Comparison of ENCODE assay signal across 8 cellular contexts in the genomic region with DNA sequence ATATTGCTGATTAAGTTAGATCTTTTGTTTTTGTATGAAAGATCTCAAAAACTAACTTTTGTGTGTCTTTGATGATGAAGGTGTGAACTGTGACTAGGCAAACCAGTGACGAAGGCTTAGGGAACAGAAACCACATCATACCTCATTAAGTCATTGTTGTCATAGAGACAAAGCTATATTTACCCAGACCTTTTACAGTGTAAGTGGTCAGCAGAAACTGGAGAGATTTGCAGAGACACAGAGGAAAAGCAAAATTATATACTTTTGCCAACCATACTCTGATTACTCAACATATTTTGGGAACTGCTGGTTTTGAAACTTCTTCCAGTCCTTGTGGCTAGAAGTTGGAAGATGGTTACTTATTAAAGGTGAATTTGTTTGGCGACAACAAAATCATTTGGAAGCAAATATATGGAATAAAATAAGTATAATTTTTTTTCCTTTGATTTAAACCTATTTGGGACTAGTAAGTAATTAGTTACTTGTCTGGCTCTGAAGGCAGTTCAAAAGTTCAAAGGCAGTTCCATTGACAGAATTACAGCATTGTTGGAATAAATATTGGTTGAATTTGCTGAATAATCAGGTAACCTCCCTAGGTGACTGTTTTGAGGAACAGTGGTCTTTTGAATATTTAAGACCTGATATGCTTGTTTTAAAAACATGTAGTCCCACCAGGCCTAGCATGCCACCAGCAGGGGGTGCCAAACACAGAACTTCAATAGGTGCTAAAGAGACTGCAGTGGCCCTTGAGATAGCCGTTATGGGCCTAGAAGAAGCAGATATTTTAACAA.
DNase-seq lines count a peak whose midpoint lies in the region; ATAC-seq and TF ChIP-seq lines count a peak whose summit lies in the region.

No MANE protein-coding gene starts in this region.

- H3K9ac ChIP-seq in mesenchymal stem cell (ENCODE audit: low read length), result peak overlapping the region; percentile 88

- H2AFZ ChIP-seq in mesenchymal stem cell (ENCODE audit: low read depth, low read length), result no peak overlapping the region

- POLR2A ChIA-PET in AG04450 (lab: Yijun Ruan, JAX), result no interaction called here

- H3K4me1 ChIP-seq in mesenchymal stem cell (ENCODE audit: control insufficient read depth, insufficient read depth, low read depth, low read length), result no peaks in the 10 kb centered on the region

- H3K4me2 ChIP-seq in mesenchymal stem cell (ENCODE audit: low read length, poor library complexity, severe bottlenecking), result no peak overlapping the region

- H3K14ac ChIP-seq in mesenchymal stem cell (ENCODE audit: low read length in 2 of 2), result no peak overlapping the region

- peaks cover 22% of the 10 kb centered on the region for H3K4me1 Mint-ChIP-seq in stimulated activated memory B cell treated with anti-CD40 and anti-IgM and Interleukin-4, amounts not matched to agents 10 μg/mL and 1 μg/mL and 100 μg/mL, for 72 hours

- no peaks in the 10 kb centered on the region for H3K36me3 ChIP-seq in mesenchymal stem cell (ENCODE audit: control insufficient read depth in 1 of 2, insufficient read depth in 2 of 2, low read depth in 1 of 2, low read length in 2 of 2)

- 87% methylated on average over 1 of the region's 3 CpGs for WGBS in mesenchymal stem cell

- H3K18ac ChIP-seq in mesenchymal stem cell (ENCODE audit: low read depth in 1 of 2, low read length in 2 of 2), result no peak overlapping the region

- H3K79me1 ChIP-seq in mesenchymal stem cell (replicated peaks; ENCODE audit: low read length, poor library complexity, severe bottlenecking), result no peaks in the 10 kb centered on the region

- no peaks in the 10 kb centered on the region for H3K9me3 Mint-ChIP-seq in stimulated activated memory B cell treated with anti-CD40 and anti-IgM and Interleukin-4, amounts not matched to agents 10 μg/mL and 1 μg/mL and 100 μg/mL, for 72 hours

- no peak overlapping the region for H2BK120ac ChIP-seq in mesenchymal stem cell (ENCODE audit: low read depth, low read length)

- no peak overlapping the region for H2BK15ac ChIP-seq in mesenchymal stem cell (ENCODE audit: low read depth, poor library complexity, severe bottlenecking)

- H3K4me3 Mint-ChIP-seq in stimulated activated memory B cell treated with anti-CD40 and anti-IgM and Interleukin-4, amounts not matched to agents 10 μg/mL and 1 μg/mL and 100 μg/mL, for 72 hours, result peak overlapping the region; percentile 7

- no peak overlapping the region for H2AK5ac ChIP-seq in mesenchymal stem cell (ENCODE audit: low read length, severe bottlenecking)

- no peak overlapping the region for H3K23ac ChIP-seq in mesenchymal stem cell (ENCODE audit: low read length in 2 of 2)

- H2BK5ac ChIP-seq in mesenchymal stem cell (ENCODE audit: low read depth, low read length, poor library complexity, severe bottlenecking), result no peak overlapping the region

- H3K4me3 ChIP-seq in AG04450 (ENCODE audit: low read depth, low read length) (no peak overlapping the region), mesenchymal stem cell (ENCODE audit: insufficient read depth in 1 of 2, low read depth in 1 of 2, low read length in 2 of 2) (no peak overlapping the region)

- H2BK12ac ChIP-seq in mesenchymal stem cell (ENCODE audit: low read length in 2 of 2), result no peak overlapping the region

- CTCF ChIA-PET in AG04450 (lab: Charles Lee), result interaction anchor here (0.5 to 1.6 kb wide), 4 partner anchors 9 to 214 kb away, joined by 3 to 7 read pairs (median 4); no protein-coding TSS in a partner anchor

- H3K27me3 Mint-ChIP-seq in stimulated activated memory B cell treated with anti-CD40 and anti-IgM and Interleukin-4, amounts not matched to agents 10 μg/mL and 1 μg/mL and 100 μg/mL, for 72 hours, result no peaks in the 10 kb centered on the region

- peak; percentile 58 for TF ChIP-seq CTCF in AG04450 (IDR thresholded peaks at IDR 0.05; ENCODE audit: low read depth, low read length)

- H4K91ac ChIP-seq in mesenchymal stem cell (ENCODE audit: low read length), result no peak overlapping the region

- H4K8ac ChIP-seq in mesenchymal stem cell (ENCODE audit: low read length), result no peak overlapping the region

- peak overlapping the region; percentile 74 for H3K27ac Mint-ChIP-seq in stimulated activated memory B cell treated with anti-CD40 and anti-IgM and Interleukin-4, amounts not matched to agents 10 μg/mL and 1 μg/mL and 100 μg/mL, for 72 hours

- H3K9me3 ChIP-seq in AG04450 (ENCODE audit: control insufficient read depth, insufficient read depth, low read length) (no peaks in the 10 kb centered on the region), mesenchymal stem cell (ENCODE audit: control insufficient read depth, low read length) (no peaks in the 10 kb centered on the region)

- H3K4ac ChIP-seq in mesenchymal stem cell (ENCODE audit: low read depth in 1 of 2, low read length in 2 of 2), result no peak overlapping the region

- H3K36me3 Mint-ChIP-seq in stimulated activated memory B cell treated with anti-CD40 and anti-IgM and Interleukin-4, amounts not matched to agents 10 μg/mL and 1 μg/mL and 100 μg/mL, for 72 hours, result peaks cover 6% of the 10 kb centered on the region

- DNase-seq in AG04450 (ENCODE audit: low read depth, low spot score), result no peak
- peak; percentile 75 for DNase-seq in NCI-H2029 treated with DMSO at 0.1 percent for 48 hours (lab: John Stamatoyannopoulos, UW)
- DNase-seq in activated CD4-positive, alpha-beta T cell treated with anti-CD3 and anti-CD28 coated beads for 24 hours (ENCODE audit: low read depth in 2 of 2), result peak; percentile 56 to 67
- DNase-seq in dermis blood vessel endothelial cell, result peak; percentile 79
- DNase-seq in mesenchymal stem cell, result peak; percentile 95

- H3K27me3 ChIP-seq in AG04450 (ENCODE audit: control insufficient read depth, insufficient read depth, low read length) (no peaks in the 10 kb centered on the region), mesenchymal stem cell (ENCODE audit: control insufficient read depth in 1 of 2, insufficient read depth in 1 of 2, low read length in 2 of 2) (no peaks in the 10 kb centered on the region)

- H3K27ac ChIP-seq in AG04450 (ENCODE audit: low read depth, low read length) (no peak overlapping the region), mesenchymal stem cell (ENCODE audit: low read length, poor library complexity, severe bottlenecking) (no peak overlapping the region)

- ATAC-seq in GM18511 (IDR thresholded peaks at IDR 0.05; ENCODE audit: unreplicated experiment), result peak; percentile 100
- peak; percentile 98 for ATAC-seq in HG02943 (IDR thresholded peaks at IDR 0.05; ENCODE audit: low read depth, unreplicated experiment)
- ATAC-seq in stimulated activated memory B cell treated with anti-CD40 and anti-IgM and Interleukin-4, amounts not matched to agents 10 μg/mL and 1 μg/mL and 100 μg/mL, for 72 hours, result peak; percentile 92
